Comparison of ENCODE assay signal across 26 cellular contexts in genomic region chr2:23091900-23092299, GRCh38.
"Had no signal": no experiment of that assay in that cellular context is flagged by ENCODE, and none has a peak within 500 bp of the region (broad histone marks: within the 10 kb centered on the region; RNA-seq: fewer than 3 reads in every experiment).

No MANE protein-coding gene starts in this region.

- H3K36me3 ChIP-seq: ascending aorta, breast epithelium, cardiac muscle cell, colonic mucosa had no signal

- H3K27ac ChIP-seq: ascending aorta, breast epithelium, cardiac muscle cell, colonic mucosa had no signal

- H3K4me1 Mint-ChIP-seq: activated CD4-positive, alpha-beta memory T cell treated with anti-CD3 and anti-CD28 coated beads, Interleukin-2, amount 10 ng/mL, durations not matched to agents 7 days and 5 days; activated CD4-positive, alpha-beta T cell treated with anti-CD3 and anti-CD28 coated beads for 36 hours; activated CD4-positive, alpha-beta T cell treated with anti-CD3 and anti-CD28 coated beads, Interleukin-2, amount 10 ng/mL, durations not matched to agents 24 days and 14 days; activated naive CD4-positive, alpha-beta T cell treated with anti-CD3 and anti-CD28 coated beads, Interleukin-2, amount 10 ng/mL, durations not matched to agents 7 days and 5 days; activated naive CD8-positive, alpha-beta T cell treated with anti-CD3 and anti-CD28 coated beads, Interleukin-2, amount 10 ng/mL, durations not matched to agents 7 days and 5 days had no signal

- H3K4me3 ChIP-seq: ascending aorta, breast epithelium, cardiac muscle cell, colonic mucosa had no signal

- H3K36me3 Mint-ChIP-seq: activated naive CD4-positive, alpha-beta T cell treated with anti-CD3 and anti-CD28 coated beads, Interleukin-2, amount 10 ng/mL, durations not matched to agents 7 days and 5 days; activated naive CD8-positive, alpha-beta T cell treated with anti-CD3 and anti-CD28 coated beads, Interleukin-2, amount 10 ng/mL, durations not matched to agents 7 days and 5 days; brain had no signal

- H3K27me3 Mint-ChIP-seq: activated CD4-positive, alpha-beta memory T cell treated with anti-CD3 and anti-CD28 coated beads, Interleukin-2, amount 10 ng/mL, durations not matched to agents 7 days and 5 days; activated CD4-positive, alpha-beta T cell treated with anti-CD3 and anti-CD28 coated beads, Interleukin-2, amount 10 ng/mL, durations not matched to agents 24 days and 14 days; activated naive CD4-positive, alpha-beta T cell treated with anti-CD3 and anti-CD28 coated beads, Interleukin-2, amount 10 ng/mL, durations not matched to agents 7 days and 5 days; activated naive CD8-positive, alpha-beta T cell treated with anti-CD3 and anti-CD28 coated beads, Interleukin-2, amount 10 ng/mL, durations not matched to agents 7 days and 5 days had no signal

- H3K4me3 Mint-ChIP-seq: activated CD4-positive, alpha-beta memory T cell treated with anti-CD3 and anti-CD28 coated beads, Interleukin-2, amount 10 ng/mL, durations not matched to agents 7 days and 5 days; activated CD4-positive, alpha-beta T cell treated with anti-CD3 and anti-CD28 coated beads for 36 hours; activated CD4-positive, alpha-beta T cell treated with anti-CD3 and anti-CD28 coated beads, Interleukin-2, amount 10 ng/mL, durations not matched to agents 24 days and 14 days; activated naive CD4-positive, alpha-beta T cell treated with anti-CD3 and anti-CD28 coated beads, Interleukin-2, amount 10 ng/mL, durations not matched to agents 7 days and 5 days; activated naive CD8-positive, alpha-beta T cell treated with anti-CD3 and anti-CD28 coated beads, Interleukin-2, amount 10 ng/mL, durations not matched to agents 7 days and 5 days; activated T-cell treated with anti-CD3 and anti-CD28 coated beads, Interleukin-2, amount 50 U/mL, for 24 hours; activated T-cell treated with anti-CD3 and anti-CD28 coated beads, Interleukin-2, amount 50 U/mL, for 72 hours had no signal

- ATAC-seq: activated CD4-positive, alpha-beta T cell treated with anti-CD3 and anti-CD28 coated beads for 36 hours; activated naive CD4-positive, alpha-beta T cell treated with anti-CD3 and anti-CD28 coated beads, Interleukin-2, amount 50 U/mL, for 72 hours; activated T-cell treated with anti-CD3 and anti-CD28 coated beads, Interleukin-2, amount 50 U/mL, for 72 hours; esophagus mucosa had no signal

- DNase-seq: activated CD4-positive, alpha-beta memory T cell treated with anti-CD3 and anti-CD28 coated beads, Interleukin-2, amount 10 ng/mL, durations not matched to agents 7 days and 5 days; activated CD4-positive, alpha-beta T cell treated with anti-CD3 and anti-CD28 coated beads for 36 hours; activated CD4-positive, alpha-beta T cell treated with anti-CD3 and anti-CD28 coated beads, Interleukin-2, amount 10 ng/mL, durations not matched to agents 24 days and 14 days; activated CD4-positive, CD25-positive, alpha-beta regulatory T cell; activated CD4-positive, CD25-positive, alpha-beta regulatory T cell treated with anti-CD3 and anti-CD28 coated beads, Interleukin-2, amount 50 U/mL, for 72 hours; activated CD8-positive, alpha-beta memory T cell treated with anti-CD3 and anti-CD28 coated beads, Interleukin-2, amount 50 U/mL, for 48 hours; activated gamma-delta T cell; activated naive CD4-positive, alpha-beta T cell; activated naive CD4-positive, alpha-beta T cell treated with anti-CD3 and anti-CD28 coated beads, Interleukin-2, amount 10 ng/mL, durations not matched to agents 7 days and 5 days; activated naive CD8-positive, alpha-beta T cell treated with anti-CD3 and anti-CD28 coated beads, Interleukin-2, amount 10 ng/mL, durations not matched to agents 7 days and 5 days; activated T-cell treated with anti-CD3 and anti-CD28 coated beads for 4 hours; activated T-cell treated with anti-CD3 and anti-CD28 coated beads, Interleukin-2, amount 50 U/mL, for 24 hours; activated T-cell treated with anti-CD3 and anti-CD28 coated beads, Interleukin-2, amount 50 U/mL, for 72 hours; central memory CD4-positive, alpha-beta T cell; cerebellar nuclear complex; colonic mucosa; effector CD8-positive, alpha-beta T cell; foreskin fibroblast; head of caudate nucleus; hippocampal formation had no signal

- H3K4me1 ChIP-seq: ascending aorta, breast epithelium, colonic mucosa had no signal

- H3K27ac Mint-ChIP-seq: activated CD4-positive, alpha-beta memory T cell treated with anti-CD3 and anti-CD28 coated beads, Interleukin-2, amount 10 ng/mL, durations not matched to agents 7 days and 5 days; activated CD4-positive, alpha-beta T cell treated with anti-CD3 and anti-CD28 coated beads for 36 hours; activated CD4-positive, alpha-beta T cell treated with anti-CD3 and anti-CD28 coated beads, Interleukin-2, amount 10 ng/mL, durations not matched to agents 24 days and 14 days; activated naive CD4-positive, alpha-beta T cell treated with anti-CD3 and anti-CD28 coated beads, Interleukin-2, amount 10 ng/mL, durations not matched to agents 7 days and 5 days; activated naive CD4-positive, alpha-beta T cell treated with anti-CD3 and anti-CD28 coated beads, Interleukin-2, amount 50 U/mL, for 72 hours; activated naive CD8-positive, alpha-beta T cell treated with anti-CD3 and anti-CD28 coated beads, Interleukin-2, amount 10 ng/mL, durations not matched to agents 7 days and 5 days; activated T-cell treated with anti-CD3 and anti-CD28 coated beads, Interleukin-2, amount 50 U/mL, for 24 hours; activated T-cell treated with anti-CD3 and anti-CD28 coated beads, Interleukin-2, amount 50 U/mL, for 72 hours; brain had no signal

- H3K27me3 ChIP-seq: ascending aorta, breast epithelium, cardiac muscle cell, colonic mucosa had no signal

- H3K9me3 Mint-ChIP-seq: activated CD4-positive, alpha-beta T cell treated with anti-CD3 and anti-CD28 coated beads, Interleukin-2, amount 10 ng/mL, durations not matched to agents 24 days and 14 days had no signal
